In genomic region chr19:1826557-1827521, GRCh38 we compare ENCODE assay signal across 1 cellular context.
TF ChIP-seq lines count a peak whose summit lies in the region.

No MANE protein-coding gene starts in this region.

TF ChIP-seq in GM12878, 131 proteins besides CTCF, POLR2A, EP300 and RAD21:
- TF ChIP-seq MYC (IDR thresholded peaks at IDR 0.05; ENCODE audit: insufficient read depth, insufficient read length, insufficient replicate concordance, low read length, severe bottlenecking) (no peak), SUZ12 (IDR thresholded peaks at IDR 0.05; ENCODE audit: unreplicated experiment) (no peak), EGR1 (IDR thresholded peaks at IDR 0.05; ENCODE audit: borderline replicate concordance in 1 of 2, low read depth in 2 of 2, low read length in 2 of 2) (peak in 1 of 2 experiments; percentile 51; a peak in 2 of 3 replicates), BRCA1 (IDR thresholded peaks at IDR 0.05; ENCODE audit: low read depth, low read length) (no peak)
